ENCODE assay signal across 10 cellular contexts in the genomic region with DNA sequence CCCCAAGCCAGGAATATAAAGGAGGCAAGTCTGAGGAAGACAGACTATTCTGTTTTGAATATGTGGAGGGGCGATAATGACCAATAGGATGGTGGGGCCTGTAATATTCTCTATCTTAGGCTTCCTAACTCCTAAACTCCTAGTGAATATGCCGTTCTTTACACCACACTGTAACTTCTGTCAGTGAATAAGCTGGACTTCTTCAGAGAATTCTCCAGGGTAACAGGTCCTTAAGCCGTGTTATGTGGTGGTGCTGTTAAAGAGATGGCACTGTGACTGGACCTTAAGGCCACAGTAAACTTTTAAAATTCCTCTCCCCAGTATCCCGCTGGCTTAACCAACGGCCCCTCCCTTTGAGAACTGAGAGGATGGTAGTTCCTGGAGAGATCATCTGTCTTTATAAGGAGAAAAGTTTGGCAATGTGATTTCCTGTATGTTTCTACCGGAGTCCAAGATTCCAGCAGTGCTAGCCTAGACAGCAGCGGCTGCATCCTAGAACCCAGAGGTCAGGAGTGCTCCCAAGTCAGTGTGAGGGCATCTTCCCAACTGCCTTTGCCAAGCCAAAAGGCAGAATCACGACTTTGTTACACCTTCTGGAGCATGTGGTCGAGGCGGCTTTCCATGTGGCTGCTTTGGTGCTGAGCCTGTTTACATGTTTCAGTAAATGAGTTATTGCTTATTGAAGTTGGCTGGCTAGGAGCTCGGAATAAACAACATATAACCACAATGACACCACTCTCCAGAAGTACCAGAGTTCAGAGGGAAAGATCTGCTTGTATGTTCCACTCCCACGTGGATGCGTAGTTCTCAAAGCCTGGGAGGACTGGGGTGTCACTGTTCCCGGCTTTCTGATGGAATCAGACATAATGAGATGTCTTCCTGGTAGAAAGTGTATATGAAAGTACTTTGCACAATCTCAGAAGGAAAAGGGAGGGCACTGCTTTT. TPM values are rescaled to one million over a fixed set of nuclear protein-coding genes. Genes with fewer than 3 reads are reported as not detected.
A peak's percentile ranks its signal among the peaks of the same experiment; 100 is the strongest.
DNase-seq lines count a peak whose midpoint lies in the region; ATAC-seq, FAIRE-seq and TF ChIP-seq lines count a peak whose summit lies in the region.
"Had no signal": no experiment of that assay in that cellular context is flagged by ENCODE, and none has a peak within 500 bp of the region (broad histone marks: within the 10 kb centered on the region; RNA-seq: fewer than 3 reads in every experiment).

No MANE protein-coding gene starts in this region.

- peak overlapping the region; percentile 80 for H2AFZ ChIP-seq in K562 (ENCODE audit: low read depth, low read length)

- ATAC-seq in activated CD8-positive, alpha-beta memory T cell treated with anti-CD3 and anti-CD28 coated beads, Interleukin-2, amount 10 ng/mL, durations not matched to agents 7 days and 5 days: no peak
- ATAC-seq in K562 (no peak), right lobe of liver (peak in 2 of 4 donors; percentile 0 to 19), HG03460 (IDR thresholded peaks at IDR 0.05; ENCODE audit: unreplicated experiment) (no peak), GM21619 (IDR thresholded peaks at IDR 0.05; ENCODE audit: unreplicated experiment) (no peak)

- H3K36me3 ChIP-seq in K562 (ENCODE audit: control insufficient read depth, insufficient read depth, low read length) (no peaks in the 10 kb centered on the region), right lobe of liver (no peaks in the 10 kb centered on the region), thyroid gland (no peaks in the 10 kb centered on the region)

- no TSS peak for BruUV-seq in K562 (replicated peaks; lab: Mats Ljungman, UMichigan)

- TF ChIP-seq POLR2A in K562 (conservative IDR thresholded peaks at IDR 0.05) (no peak), right lobe of liver (IDR thresholded peaks at IDR 0.05) (no peak), thyroid gland (IDR thresholded peaks at IDR 0.05) (no peak)

- TF ChIP-seq CTCF in K562 (IDR thresholded peaks at IDR 0.05 in 2 of 3, conservative IDR thresholded peaks at IDR 0.05 in 1 of 3; ENCODE audit: insufficient read depth in 2 of 3, low read depth in 1 of 3, low read length in 3 of 3) (no peak), right lobe of liver (IDR thresholded peaks at IDR 0.05) (no peak), thyroid gland (IDR thresholded peaks at IDR 0.05) (no peak)

- peak overlapping the region in 1 of 2 experiments; percentile 78; a peak in 1 of 4 replicates for H3K9ac ChIP-seq in K562 (ENCODE audit: insufficient read depth in 1 of 2, low read depth in 2 of 2, low read length in 2 of 2)

- H3K9me3 Mint-ChIP-seq in activated CD8-positive, alpha-beta memory T cell treated with anti-CD3 and anti-CD28 coated beads, Interleukin-2, amount 10 ng/mL, durations not matched to agents 7 days and 5 days (ENCODE audit: low read depth): no peaks in the 10 kb centered on the region

- peaks cover 48% of the 10 kb centered on the region for H3K4me1 Mint-ChIP-seq in activated CD8-positive, alpha-beta memory T cell treated with anti-CD3 and anti-CD28 coated beads, Interleukin-2, amount 10 ng/mL, durations not matched to agents 7 days and 5 days

- FAIRE-seq in K562 (lab: Jason Lieb, UNC): no peak

- no peaks in the 10 kb centered on the region for H3K27me3 ChIP-seq in K562 (ENCODE audit: control insufficient read depth in 2 of 2, insufficient read depth in 2 of 2, low read length in 2 of 2)
- H3K27me3 ChIP-seq in right lobe of liver: no peaks in the 10 kb centered on the region
- H3K27me3 ChIP-seq in thyroid gland: no peaks in the 10 kb centered on the region

- POLR2A ChIA-PET in K562 (lab: Yijun Ruan, JAX): interaction anchor here (0.5 to 1.0 kb wide), 2 partner anchors 13 to 53 kb away, joined by 3 read pairs; no protein-coding TSS in a partner anchor

- no peak for TF ChIP-seq RAD21 in K562 (CRISPR knock-in tag; conservative IDR thresholded peaks at IDR 0.05 in 1 of 2, IDR thresholded peaks at IDR 0.05 in 1 of 2)

- H3K4me3 ChIP-seq in K562 (no peak overlapping the region), right lobe of liver (no peak overlapping the region), thyroid gland (replicated peaks in 1 of 3) (no peak overlapping the region)

- no peaks in the 10 kb centered on the region for H3K79me2 ChIP-seq in K562 (ENCODE audit: control insufficient read depth, insufficient read depth, low read length)

- in situ Hi-C loops in K562 (cut with MboI): no loop called here

- H3K27ac ChIP-seq in K562 (ENCODE audit: extremely low read depth, low read depth, low read length) (peak overlapping the region; percentile 6; the same call in 1 of the 3 replicates), right lobe of liver (peak overlapping the region in 2 of 3 donors; percentile 2 to 54), thyroid gland (peak overlapping the region in 2 of 3 donors; percentile 46 to 59)

- no peak overlapping the region for H3K4me3 Mint-ChIP-seq in activated CD8-positive, alpha-beta memory T cell treated with anti-CD3 and anti-CD28 coated beads, Interleukin-2, amount 10 ng/mL, durations not matched to agents 7 days and 5 days

- WGBS in K562 (ENCODE audit: insufficient coverage, low coverage, missing lambda C conversion rate): 66% methylated on average over 14 of the region's 14 CpGs
- 64% methylated on average over 12 of the region's 14 CpGs for WGBS in right lobe of liver (ENCODE audit: insufficient coverage, low coverage, low lambda C conversion rate, missing lambda C conversion rate)
- 64 to 78% methylated on average over 14 of the region's 14 CpGs for WGBS in thyroid gland, 2 donors

- H3K4me2 ChIP-seq in K562 (ENCODE audit: insufficient read depth, low read length): no peak overlapping the region

- intact Hi-C loops in K562 (cut with micrococcal nuclease): no loop called here
- intact Hi-C loops in right lobe of liver (cut with DNase I): no loop called here
- intact Hi-C loops in thyroid gland (cut with DNase I): no loop called here

- H3K9me1 ChIP-seq in K562 (ENCODE audit: control insufficient read depth, insufficient read depth, low read length): no peaks in the 10 kb centered on the region

- H3K4me1 ChIP-seq in K562 (replicated peaks in 1 of 2; ENCODE audit: control insufficient read depth in 2 of 2, insufficient read depth in 2 of 2, low read length in 2 of 2) (peaks cover 8 to 16% of the 10 kb centered on the region in 2 experiments), right lobe of liver (peaks cover 0 to 32% (median 15%) of the 10 kb centered on the region in 4 donors), thyroid gland (peaks cover 25 to 55% of the 10 kb centered on the region in 2 donors)

- H3K27ac Mint-ChIP-seq in activated CD8-positive, alpha-beta memory T cell treated with anti-CD3 and anti-CD28 coated beads, Interleukin-2, amount 10 ng/mL, durations not matched to agents 7 days and 5 days: no peak overlapping the region

- TF ChIP-seq EP300 in K562 (IDR thresholded peaks at IDR 0.05; ENCODE audit: low read length): no peak

- H3K9me3 ChIP-seq in K562 (replicated peaks; ENCODE audit: control insufficient read depth, insufficient read depth, low read depth, low read length) (no peaks in the 10 kb centered on the region), right lobe of liver (no peaks in the 10 kb centered on the region), thyroid gland (no peaks in the 10 kb centered on the region)

- CTCF ChIA-PET in activated CD8-positive, alpha-beta memory T cell treated with anti-CD3 and anti-CD28 coated beads, Interleukin-2, amount 10 ng/mL, durations not matched to agents 7 days and 5 days (lab: Charles Lee): interaction anchor here (7.0 kb wide), 1 partner anchor 99 kb away, joined by 71 read pairs; no protein-coding TSS in a partner anchor
- CTCF ChIA-PET in K562 (lab: Yijun Ruan, JAX; ENCODE audit: low intra/inter-chr PET ratio): no interaction called here

- no peaks in the 10 kb centered on the region for H3K36me3 Mint-ChIP-seq in activated CD8-positive, alpha-beta memory T cell treated with anti-CD3 and anti-CD28 coated beads, Interleukin-2, amount 10 ng/mL, durations not matched to agents 7 days and 5 days

- H4K20me1 ChIP-seq in K562 (replicated peaks; ENCODE audit: control insufficient read depth, insufficient read depth, low read length): no peaks in the 10 kb centered on the region

- H3K27me3 Mint-ChIP-seq in activated CD8-positive, alpha-beta memory T cell treated with anti-CD3 and anti-CD28 coated beads, Interleukin-2, amount 10 ng/mL, durations not matched to agents 7 days and 5 days: no peaks in the 10 kb centered on the region

- DNase-seq in activated CD8-positive, alpha-beta memory T cell treated with anti-CD3 and anti-CD28 coated beads for 24 hours: peak; percentile 44
- DNase-seq in activated CD8-positive, alpha-beta memory T cell treated with anti-CD3 and anti-CD28 coated beads, Interleukin-2, amount 10 ng/mL, durations not matched to agents 7 days and 5 days: no peak
- DNase-seq in K562 (ENCODE audit: extremely low read depth in 1 of 4, low spot score in 3 of 4): peak in 1 of 4 experiments; percentile 8
- DNase-seq in right lobe of liver: no peak
- no peak for DNase-seq in thyroid gland
- DNase-seq in NCI-H1417 treated with DMSO at 0.1 percent for 48 hours (lab: John Stamatoyannopoulos, UW): no peak
- DNase-seq: effector CD4-positive, alpha-beta T cell; KG1 had no signal

RNA-seq across cellular contexts. Expression of gene TUBD1, which starts 41.0 kb away (rescaled TPM):
- total RNA-seq in activated CD8-positive, alpha-beta memory T cell treated with anti-CD3 and anti-CD28 coated beads, Interleukin-2, amount 10 ng/mL, durations not matched to agents 7 days and 5 days: 10 to 100 TPM; 14.3 to 15.5 TPM
- 62.4 and 83.7 TPM in 2 replicates for total RNA-seq in K562 (2011; cell fraction: chromatin; rRNA removed; ENCODE audit: low replicate concordance)
- total RNA-seq in K562 (2011; cell fraction: nucleolus; rRNA removed): 24.5 and 26.2 TPM in 2 replicates
- 38.4 and 38.8 TPM in 2 replicates for total RNA-seq in K562 (2011; cell fraction: nucleoplasm; rRNA removed)
- total RNA-seq in K562 (2014; rRNA removed) (11.3 and 13.4 TPM in 2 replicates), K562 (2014; rRNA removed; fragmentation: Illumina TruSeq; extraction: Trizol) (18.0 and 23.0 TPM in 2 replicates), K562 (2015; rRNA removed; fragmentation: Illumina TruSeq; extraction: Trizol) (16.6 and 17.9 TPM in 2 replicates), K562 (2021) (13.8 TPM in 2 replicates), right lobe of liver (1 to 10 TPM; 2.9 to 5.5 (median 4.4) TPM), thyroid gland (10 to 100 TPM; 11.2 to 28.4 (median 17.9) TPM)
- polyA plus RNA-seq in K562 (2011; rRNA removed) (26.7 and 35.3 TPM in 2 replicates), K562 (2014; fragmentation: Illumina TruSeq; extraction: Trizol) (18.7 and 20.7 TPM in 2 replicates), K562 (2014; fragmentation: Nextera tagmentation; extraction: Ambion mirVana) (10 to 100 TPM; 10.8 to 15.7 TPM), K562 (2014; rRNA removed) (19.5 and 19.6 TPM in 2 replicates)
- polyA plus RNA-seq in K562 (2011; cell fraction: cytosol; rRNA removed): 10.1 and 19.4 TPM in 2 replicates
- polyA plus RNA-seq in K562 (2011; cell fraction: nucleus; rRNA removed): 6.5 and 7.7 TPM in 2 replicates
- 11.2 and 18.4 TPM in 2 replicates for polyA plus RNA-seq in K562 (2012)
- polyA minus RNA-seq in K562 (2011; rRNA and poly(A)+ RNA removed): 50.5 and 53.5 TPM in 2 replicates
- 10.6 and 18.5 TPM in 2 replicates for polyA minus RNA-seq in K562 (2011; cell fraction: cytosol; rRNA and poly(A)+ RNA removed)
- 8.2 and 19.2 TPM in 2 replicates for polyA minus RNA-seq in K562 (2011; cell fraction: nucleus; rRNA and poly(A)+ RNA removed)

RNA-seq across cellular contexts. Expression of gene RPS6KB1, which starts 41.2 kb away (rescaled TPM):
- 10 to 100 TPM; 52.3 to 58.6 TPM for total RNA-seq in activated CD8-positive, alpha-beta memory T cell treated with anti-CD3 and anti-CD28 coated beads, Interleukin-2, amount 10 ng/mL, durations not matched to agents 7 days and 5 days
- total RNA-seq in K562 (2011; cell fraction: chromatin; rRNA removed; ENCODE audit: low replicate concordance): 72.9 and 169 TPM in 2 replicates
- total RNA-seq in K562 (2011; cell fraction: nucleolus; rRNA removed): 37.4 and 47.0 TPM in 2 replicates
- total RNA-seq in K562 (2011; cell fraction: nucleoplasm; rRNA removed): 91.2 and 172 TPM in 2 replicates
- total RNA-seq in K562 (2014; rRNA removed) (36.3 and 60.7 TPM in 2 replicates), K562 (2014; rRNA removed; fragmentation: Illumina TruSeq; extraction: Trizol) (38.5 and 43.6 TPM in 2 replicates), K562 (2015; rRNA removed; fragmentation: Illumina TruSeq; extraction: Trizol) (32.7 and 33.2 TPM in 2 replicates), K562 (2021) (35.9 and 37.9 TPM in 2 replicates), right lobe of liver (10 to 100 TPM; 11.3 to 20.3 (median 14.8) TPM), thyroid gland (100 to 1,000 TPM in 1 of 4 donors, 10 to 100 TPM in 3; 40.0 to 200 (median 55.7) TPM)
- polyA plus RNA-seq in K562 (2011; rRNA removed) (28.2 and 35.1 TPM in 2 replicates), K562 (2014; fragmentation: Illumina TruSeq; extraction: Trizol) (29.6 and 35.4 TPM in 2 replicates), K562 (2014; fragmentation: Nextera tagmentation; extraction: Ambion mirVana) (1 to 10 TPM; 8.8 to 9.2 TPM), K562 (2014; rRNA removed) (29.2 and 45.8 TPM in 2 replicates)
- 7.6 and 8.9 TPM in 2 replicates for polyA plus RNA-seq in K562 (2011; cell fraction: cytosol; rRNA removed)
- 26.5 and 40.9 TPM in 2 replicates for polyA plus RNA-seq in K562 (2011; cell fraction: nucleus; rRNA removed)
- polyA plus RNA-seq in K562 (2012): 16.6 and 20.3 TPM in 2 replicates
- 40.3 and 48.2 TPM in 2 replicates for polyA minus RNA-seq in K562 (2011; rRNA and poly(A)+ RNA removed)
- 14.9 and 22.2 TPM in 2 replicates for polyA minus RNA-seq in K562 (2011; cell fraction: cytosol; rRNA and poly(A)+ RNA removed)
- polyA minus RNA-seq in K562 (2011; cell fraction: nucleus; rRNA and poly(A)+ RNA removed): 27.1 and 40.0 TPM in 2 replicates
